Comparison of ENCODE assay signal across 7 cellular contexts in genomic region chrX:105876658-105877057, GRCh38. TPM values are rescaled to one million over a fixed set of nuclear protein-coding genes. Genes with fewer than 3 reads are reported as not detected.
A peak's percentile ranks its signal among the peaks of the same experiment; 100 is the strongest.
DNase-seq lines count a peak whose midpoint lies in the region; ATAC-seq, FAIRE-seq and TF ChIP-seq lines count a peak whose summit lies in the region.

No MANE protein-coding gene starts in this region.

- H3K4me3 Mint-ChIP-seq in nephron progenitor cell = no peak overlapping the region
- H3K4me3 Mint-ChIP-seq in activated T-helper 2 cell treated with anti-CD3 and anti-CD28 coated beads, Interferon-gamma antibody, Interleukin-2, Interleukin-4, amounts not matched to agents 10 μg/mL and 5 μg/mL and 100 μg/mL, durations not matched to agents 14 hours and 24 hours and 36 hours (ENCODE audit: low read depth) = no peak overlapping the region

- TF ChIP-seq POLR2A in GM12878 (IDR thresholded peaks at IDR 0.05; ENCODE audit: low read depth, low read length) = no peak

- no peaks in the 10 kb centered on the region for H3K4me1 Mint-ChIP-seq in nephron progenitor cell
- no peaks in the 10 kb centered on the region for H3K4me1 Mint-ChIP-seq in activated T-helper 2 cell treated with anti-CD3 and anti-CD28 coated beads, Interferon-gamma antibody, Interleukin-2, Interleukin-4, amounts not matched to agents 10 μg/mL and 5 μg/mL and 100 μg/mL, durations not matched to agents 14 hours and 24 hours and 36 hours (ENCODE audit: low read depth)

- H3K36me3 ChIP-seq in GM12878 (ENCODE audit: control insufficient read depth in 2 of 2, insufficient read depth in 2 of 2, low read length in 1 of 2) = no peaks in the 10 kb centered on the region

- 0% methylated on average over 3 of the region's 3 CpGs for WGBS in GM12878 (ENCODE audit: insufficient coverage, insufficient replicate concordance, low lambda C conversion rate, missing lambda C conversion rate)

- no peak for TF ChIP-seq EP300 in GM12878 (IDR thresholded peaks at IDR 0.05; ENCODE audit: borderline replicate concordance in 1 of 2, control insufficient read depth in 1 of 2, low read depth in 2 of 2, low read length in 2 of 2)

- H3K27me3 ChIP-seq in GM12878 (replicated peaks in 1 of 2; ENCODE audit: control insufficient read depth in 2 of 2, insufficient read depth in 2 of 2, low read length in 1 of 2) = no peaks in the 10 kb centered on the region

- no peaks in the 10 kb centered on the region for H4K20me1 ChIP-seq in GM12878 (ENCODE audit: control insufficient read depth, insufficient read depth)

- H3K4me2 ChIP-seq in GM12878 (ENCODE audit: control insufficient read depth, insufficient read depth) = no peak overlapping the region

- no peak overlapping the region for H3K9ac ChIP-seq in GM12878 (ENCODE audit: control insufficient read depth, insufficient read depth, low read length)

- no TSS peak for BruUV-seq in GM12878 (replicated peaks; lab: Mats Ljungman, UMichigan)

- no peaks in the 10 kb centered on the region for H3K79me2 ChIP-seq in GM12878 (ENCODE audit: control insufficient read depth, insufficient read depth, low read length)

- DNase-seq in LHCN-M2 (ENCODE audit: low read depth) (peak; percentile 5), GM12878 (ENCODE audit: low read depth, low spot score) (no peak), nephron progenitor cell (no peak)
- no peak for DNase-seq in activated T-helper 2 cell treated with anti-CD3 and anti-CD28 coated beads, Interferon-gamma antibody, Interleukin-2, Interleukin-4, amounts not matched to agents 10 μg/mL and 5 μg/mL and 100 μg/mL, durations not matched to agents 14 hours and 24 hours and 36 hours (ENCODE audit: low spot score)

- in situ Hi-C loops in GM12878 (cut with MboI) = no loop called here

- peak; percentile 49 for FAIRE-seq in GM12878 (lab: Jason Lieb, UNC)

- intact Hi-C loops in GM12878 (cut with micrococcal nuclease; ENCODE audit: unreplicated experiment) = loop anchor here (5.0 kb wide), 1 partner anchor 521 kb away; no protein-coding TSS in a partner anchor
- intact Hi-C loops in activated T-helper 2 cell treated with anti-CD3 and anti-CD28 coated beads, Interferon-gamma antibody, Interleukin-2, Interleukin-4, amounts not matched to agents 10 μg/mL and 5 μg/mL and 100 μg/mL, durations not matched to agents 14 hours and 24 hours and 36 hours (cut with micrococcal nuclease) = no loop called here

- H3K27me3 Mint-ChIP-seq in nephron progenitor cell (ENCODE audit: low read depth, poor library complexity) = peaks cover 3% of the 10 kb centered on the region
- no peaks in the 10 kb centered on the region for H3K27me3 Mint-ChIP-seq in activated T-helper 2 cell treated with anti-CD3 and anti-CD28 coated beads, Interferon-gamma antibody, Interleukin-2, Interleukin-4, amounts not matched to agents 10 μg/mL and 5 μg/mL and 100 μg/mL, durations not matched to agents 14 hours and 24 hours and 36 hours (ENCODE audit: low read depth)

- CTCF ChIA-PET in GM12878 (lab: Yijun Ruan, JAX) = interaction anchor here (1.2 to 1.6 kb wide), 3 partner anchors 11 to 24 kb away, joined by 4 read pairs; no protein-coding TSS in a partner anchor

- H2AFZ ChIP-seq in GM12878 (ENCODE audit: control insufficient read depth, low read depth, low read length) = no peak overlapping the region

- H3K36me3 Mint-ChIP-seq in nephron progenitor cell (ENCODE audit: low read depth) = no peaks in the 10 kb centered on the region
- no peaks in the 10 kb centered on the region for H3K36me3 Mint-ChIP-seq in activated T-helper 2 cell treated with anti-CD3 and anti-CD28 coated beads, Interferon-gamma antibody, Interleukin-2, Interleukin-4, amounts not matched to agents 10 μg/mL and 5 μg/mL and 100 μg/mL, durations not matched to agents 14 hours and 24 hours and 36 hours (ENCODE audit: low read depth)

- peak; percentile 58; the same call in 2 of the 3 replicates for ATAC-seq in GM12878
- ATAC-seq in HG03460 (IDR thresholded peaks at IDR 0.05; ENCODE audit: unreplicated experiment) = no peak
- no peak for ATAC-seq in HG03025 (IDR thresholded peaks at IDR 0.05; ENCODE audit: low FRiP score, unreplicated experiment)

- peak; percentile 33; the same call in 1 of the 2 replicates for TF ChIP-seq CTCF in GM12875 (IDR thresholded peaks at IDR 0.05; ENCODE audit: borderline replicate concordance, insufficient read depth, low read depth, low read length)
- TF ChIP-seq CTCF in GM12878 (IDR thresholded peaks at IDR 0.05 in 2 of 3, conservative IDR thresholded peaks at IDR 0.05 in 1 of 3; ENCODE audit: control insufficient read depth in 2 of 3, extremely low read depth in 1 of 3, insufficient read depth in 1 of 3, low read depth in 3 of 3, low read length in 3 of 3) = peak; percentile 35 to 45 (median 40); a peak in 5 of 6 replicates
- peak; percentile 17 for TF ChIP-seq CTCF in nephron progenitor cell (IDR thresholded peaks at IDR 0.05)

- POLR2A ChIA-PET in GM12878 (lab: Charles Lee) = no interaction called here

- H3K4me3 ChIP-seq in GM12875 (ENCODE audit: low read depth, low read length) (no peak overlapping the region), GM12878 (no peak overlapping the region)

- H3K9me3 ChIP-seq in GM12878 (replicated peaks; ENCODE audit: control insufficient read depth, insufficient read depth, low read length) = no peaks in the 10 kb centered on the region

- RAD21 ChIA-PET in GM12878 (lab: Charles Lee; ENCODE audit: unreplicated experiment) = no interaction called here

- no peak overlapping the region for H3K27ac Mint-ChIP-seq in nephron progenitor cell
- no peak overlapping the region for H3K27ac Mint-ChIP-seq in activated T-helper 2 cell treated with anti-CD3 and anti-CD28 coated beads, Interferon-gamma antibody, Interleukin-2, Interleukin-4, amounts not matched to agents 10 μg/mL and 5 μg/mL and 100 μg/mL, durations not matched to agents 14 hours and 24 hours and 36 hours

- TF ChIP-seq RAD21 in GM12878 (IDR thresholded peaks at IDR 0.05; ENCODE audit: insufficient read depth, low read depth, low read length) = peak; percentile 35

- H3K4me1 ChIP-seq in GM12878 (ENCODE audit: control insufficient read depth, insufficient read depth, low read length) = no peaks in the 10 kb centered on the region

- H3K9me3 Mint-ChIP-seq in nephron progenitor cell = peaks cover 11% of the 10 kb centered on the region
- H3K9me3 Mint-ChIP-seq in activated T-helper 2 cell treated with anti-CD3 and anti-CD28 coated beads, Interferon-gamma antibody, Interleukin-2, Interleukin-4, amounts not matched to agents 10 μg/mL and 5 μg/mL and 100 μg/mL, durations not matched to agents 14 hours and 24 hours and 36 hours = no peaks in the 10 kb centered on the region

- H3K27ac ChIP-seq in GM12878 (ENCODE audit: control insufficient read depth, insufficient read depth) = no peak overlapping the region

- SMC1A ChIA-PET in GM12878 (lab: Charles Lee; ENCODE audit: uncharacterized antibody, unreplicated experiment) = interaction anchor here (0.6 to 1.5 kb wide), 2 partner anchors 16 to 17 kb away, joined by 3 to 4 read pairs; no protein-coding TSS in a partner anchor

TF ChIP-seq in GM12878, 131 proteins besides CTCF, POLR2A, EP300 and RAD21:
- TF ChIP-seq SMARCA5 (IDR thresholded peaks at IDR 0.05) (no peak), YBX1 (IDR thresholded peaks at IDR 0.05) (no peak), IKZF1 (conservative IDR thresholded peaks at IDR 0.05) (no peak), MTA2 (IDR thresholded peaks at IDR 0.05; ENCODE audit: low read depth) (no peak), RFX5 (IDR thresholded peaks at IDR 0.05; ENCODE audit: low read depth, low read length) (no peak), NR2F1 (conservative IDR thresholded peaks at IDR 0.05) (no peak)
TF ChIP-seq in GM12878: peak in this region for 0.

RNA-seq across cellular contexts. Expression of gene NRK, which starts 54.3 kb away (rescaled TPM):
- total RNA-seq in LHCN-M2 (2014; rRNA removed) (not detected in 2 replicates), GM12878 (2014; rRNA removed) (not detected in 2 replicates), GM12878 (2014; rRNA removed; fragmentation: Illumina TruSeq; extraction: Trizol) (not detected in 2 replicates), GM12878 (2021) (0.08 and 0.15 TPM in 2 replicates)
- not detected for polyA plus RNA-seq in LHCN-M2 (2012)
- total RNA-seq in GM12878 (2013; cell fraction: nucleolus; rRNA removed) = not detected in 2 replicates
- not detected for polyA plus RNA-seq in GM12878 (2011; ENCODE audit: low read depth)
- polyA plus RNA-seq in GM12878 (2011; rRNA removed) (not detected in 2 replicates), GM12878 (2014; fragmentation: Illumina TruSeq; extraction: Trizol) (not detected in 2 replicates), GM12878 (2014; fragmentation: Nextera tagmentation; extraction: Ambion mirVana) (not detected), GM12878 (2014; rRNA removed) (not detected in 2 replicates), GM12878 (2016; fragmentation: Nextera tagmentation; extraction: Ambion mirVana) (not detected)
- not detected in 2 replicates for polyA plus RNA-seq in GM12878 (2011; cell fraction: cytosol; rRNA removed)
- polyA plus RNA-seq in GM12878 (2011; cell fraction: nucleus; rRNA removed) = not detected in 2 replicates
- polyA plus RNA-seq in GM12878 (2012) = not detected in 2 replicates
- not detected in 2 replicates for polyA minus RNA-seq in GM12878 (2011; rRNA and poly(A)+ RNA removed)
- not detected in 2 replicates for polyA minus RNA-seq in GM12878 (2011; cell fraction: cytosol; rRNA and poly(A)+ RNA removed)
- polyA minus RNA-seq in GM12878 (2011; cell fraction: nucleus; rRNA and poly(A)+ RNA removed) = not detected in 2 replicates
- total RNA-seq in activated T-helper 2 cell treated with anti-CD3 and anti-CD28 coated beads, Interferon-gamma antibody, Interleukin-2, Interleukin-4, amounts not matched to agents 10 μg/mL and 5 μg/mL and 100 μg/mL, durations not matched to agents 14 hours and 24 hours and 36 hours = not detected in 2 replicates
